In genomic region chr6:151324079-151324825, GRCh38 we compare ENCODE assay signal across 8 cellular contexts.
DNase-seq lines count a peak whose midpoint lies in the region; ATAC-seq, FAIRE-seq and TF ChIP-seq lines count a peak whose summit lies in the region.

No MANE protein-coding gene starts in this region.

- no peak overlapping the region for H3K4me3 ChIP-seq in uterus

- peak; percentile 86 for FAIRE-seq in H54 (lab: Jason Lieb, UNC)

- no peaks in the 10 kb centered on the region for H3K9me3 ChIP-seq in uterus

- no peaks in the 10 kb centered on the region for H3K36me3 Mint-ChIP-seq in activated naive CD8-positive, alpha-beta T cell treated with anti-CD3 and anti-CD28 coated beads, Interleukin-2, amount 50 U/mL, for 24 hours (ENCODE audit: low read depth)

- H3K4me3 Mint-ChIP-seq in activated naive CD8-positive, alpha-beta T cell treated with anti-CD3 and anti-CD28 coated beads, Interleukin-2, amount 50 U/mL, for 24 hours = no peak overlapping the region

- H3K9me3 Mint-ChIP-seq in activated naive CD8-positive, alpha-beta T cell treated with anti-CD3 and anti-CD28 coated beads, Interleukin-2, amount 50 U/mL, for 24 hours = no peaks in the 10 kb centered on the region

- H3K4me1 Mint-ChIP-seq in activated naive CD8-positive, alpha-beta T cell treated with anti-CD3 and anti-CD28 coated beads, Interleukin-2, amount 50 U/mL, for 24 hours = peaks cover 22% of the 10 kb centered on the region

- ATAC-seq in activated naive CD8-positive, alpha-beta T cell treated with anti-CD3 and anti-CD28 coated beads, Interleukin-2, amount 50 U/mL, for 24 hours = peak; percentile 49
- peak; percentile 92 for ATAC-seq in left cardiac atrium

- TF ChIP-seq POLR2A in H54 (IDR thresholded peaks at IDR 0.05; ENCODE audit: low read depth, low read length) (no peak), uterus (IDR thresholded peaks at IDR 0.05) (no peak)

- intact Hi-C loops in left cardiac atrium (cut with DNase I) (loop anchor here (1.0 to 5.0 kb wide), 3 partner anchors 310 to 431 kb away; no protein-coding TSS in a partner anchor), uterus (cut with DNase I; ENCODE audit: low total_unique reads) (loop anchor here (5.0 to 10.0 kb wide), 2 partner anchors 79 to 312 kb away; no protein-coding TSS in a partner anchor)

- no peak overlapping the region for H3K27ac Mint-ChIP-seq in activated naive CD8-positive, alpha-beta T cell treated with anti-CD3 and anti-CD28 coated beads, Interleukin-2, amount 50 U/mL, for 24 hours

- peak; percentile 94 to 99 (median 98) for TF ChIP-seq CTCF in uterus (IDR thresholded peaks at IDR 0.05)

- no peaks in the 10 kb centered on the region for H3K4me1 ChIP-seq in uterus

- peak; percentile 60 for DNase-seq in DMS 273 treated with DMSO at 0.1 percent for 48 hours (lab: John Stamatoyannopoulos, UW)
- DNase-seq in H54 (ENCODE audit: insufficient read length, low spot score) = peak; percentile 44
- peak; percentile 60 for DNase-seq in NCI-H128 (lab: John Stamatoyannopoulos, UW; ENCODE audit: unreplicated experiment)
- DNase-seq in T follicular helper cell (ENCODE audit: low read depth) = peak; percentile 55
- peak; percentile 79 for DNase-seq in activated naive CD8-positive, alpha-beta T cell treated with anti-CD3 and anti-CD28 coated beads, Interleukin-2, amount 50 U/mL, for 24 hours
- peak; percentile 83 for DNase-seq in left cardiac atrium
- peak; percentile 61 for DNase-seq in putamen (ENCODE audit: low spot score)
- peak; percentile 93 for DNase-seq in uterus

- no peaks in the 10 kb centered on the region for H3K27me3 ChIP-seq in uterus

- peaks cover 54% of the 10 kb centered on the region for H3K27me3 Mint-ChIP-seq in activated naive CD8-positive, alpha-beta T cell treated with anti-CD3 and anti-CD28 coated beads, Interleukin-2, amount 50 U/mL, for 24 hours

- peak overlapping the region; percentile 70 to 80 for H3K27ac ChIP-seq in uterus

- no peaks in the 10 kb centered on the region for H3K36me3 ChIP-seq in uterus
